8 cellular contexts compared by ENCODE assay signal in the genomic region with DNA sequence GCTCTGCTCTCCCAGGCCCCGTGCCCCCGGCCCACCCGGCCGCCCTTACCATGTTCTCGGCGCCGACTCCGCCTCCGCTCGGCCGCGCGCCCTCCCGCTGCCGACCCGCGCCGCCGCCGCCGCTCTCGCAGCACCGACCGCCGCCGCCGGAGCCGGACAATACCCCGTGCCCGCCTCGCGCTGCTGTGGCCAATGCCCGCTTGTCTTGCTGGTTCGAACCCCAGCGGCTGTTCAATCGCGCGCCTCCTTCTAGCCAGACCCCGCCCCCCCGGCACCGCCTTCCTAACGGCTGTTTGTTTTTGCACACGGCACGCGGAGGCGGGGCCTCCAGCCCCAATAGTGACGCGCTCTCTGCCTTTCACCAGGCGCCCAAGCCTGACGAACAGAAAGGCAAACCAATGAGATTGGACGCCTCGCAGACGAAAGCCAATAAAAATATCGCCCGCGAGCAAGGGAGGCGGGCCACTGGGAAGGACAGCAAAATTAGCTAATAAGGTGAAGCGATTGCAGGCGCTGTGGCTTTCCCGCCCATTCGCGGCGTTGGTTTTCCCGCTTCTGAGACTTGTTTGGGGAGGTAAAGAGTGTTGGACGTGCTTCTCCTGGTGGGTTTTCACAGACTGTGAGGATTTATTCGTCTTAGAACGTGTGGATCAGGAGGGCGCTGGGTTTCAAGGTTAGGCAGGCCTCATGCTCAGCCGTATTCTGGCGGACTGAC. TPM values are rescaled to one million over a fixed set of nuclear protein-coding genes. Genes with fewer than 3 reads are reported as not detected.
DNase-seq lines count a peak whose midpoint lies in the region; ATAC-seq lines count a peak whose summit lies in the region.

A gene (minus strand): TSS at position 168 of the 715 bp plus-strand sequence. CDS start 116 bp downstream, at position 52.

- peak within 1 kb of the TSS; percentile 65 for H3K4me3 ChIP-seq in effector memory CD4-positive, alpha-beta T cell (ENCODE audit: insufficient read depth, low read depth, low read length, poor library complexity, severe bottlenecking)

- H3K27ac ChIP-seq in effector memory CD4-positive, alpha-beta T cell (ENCODE audit: insufficient read depth, low read length, poor library complexity, severe bottlenecking) = peak within 1 kb of the TSS; percentile 96

- no peaks in the 10 kb centered on the region for H3K36me3 ChIP-seq in effector memory CD4-positive, alpha-beta T cell (ENCODE audit: control insufficient read depth, insufficient read depth, low read length)

- DNase-seq in COLO668 (lab: John Stamatoyannopoulos, UW; ENCODE audit: unreplicated experiment) (peak; percentile 100), HT1080 (ENCODE audit: low read depth) (peak; percentile 100), NOMO-1 treated with DMSO at 0.1 percent for 48 hours (lab: John Stamatoyannopoulos, UW; ENCODE audit: unreplicated experiment) (peak; percentile 99), lung microvascular endothelial cell (ENCODE audit: low read depth in 2 of 2) (peak; percentile 100)
- DNase-seq in activated CD8-positive, alpha-beta memory T cell treated with anti-CD3 and anti-CD28 coated beads for 4 hours (ENCODE audit: low read depth in 2 of 2) = peak; percentile 100
- peak; percentile 99 to 100 (median 99) for DNase-seq in effector memory CD4-positive, alpha-beta T cell
- peak; percentile 100 for DNase-seq in stimulated activated CD4-positive, alpha-beta T cell treated with anti-CD3 and anti-CD28 coated beads, TNF-alpha, amount 100 ng/mL, for 48 hours (ENCODE audit: low read depth in 3 of 3)

- H3K4me1 ChIP-seq in effector memory CD4-positive, alpha-beta T cell (ENCODE audit: control insufficient read depth, insufficient read depth, low read length, poor library complexity, severe bottlenecking) = peaks cover 3% of the 10 kb centered on the region

- peak; percentile 79 for ATAC-seq in GM21360 (IDR thresholded peaks at IDR 0.05; ENCODE audit: unreplicated experiment)

- H3K27me3 ChIP-seq in effector memory CD4-positive, alpha-beta T cell (replicated peaks; ENCODE audit: control insufficient read depth, insufficient read depth, low read length, poor library complexity, severe bottlenecking) = no peaks in the 10 kb centered on the region

- no peaks in the 10 kb centered on the region for H3K9me3 ChIP-seq in effector memory CD4-positive, alpha-beta T cell (ENCODE audit: control insufficient read depth, low read length)

RNA-seq across cellular contexts. Expression of the gene that starts here (rescaled TPM):
- total RNA-seq in HT1080 (2014; rRNA removed; shearing (Covaris generic)) = 362 and 397 TPM in 2 replicates
- polyA plus RNA-seq in HT1080 (2015; cell fraction: cytosol; rRNA removed) = 237 and 268 TPM in 2 replicates
- polyA plus RNA-seq in HT1080 (2015; cell fraction: nucleus; rRNA removed) = 80.6 and 83.1 TPM in 2 replicates
- 196 and 217 TPM in 2 replicates for total RNA-seq in lung microvascular endothelial cell

Comparison
In these comparisons a context has a peak if more than half of its experiments do, and no peak if none do; other contexts are left out.
1. Peak in every context shown above with its lines: DNase-seq, ATAC-seq, H3K4me3 ChIP-seq and H3K27ac ChIP-seq.